ENCODE assay signal across 1 cellular context in the genomic region with DNA sequence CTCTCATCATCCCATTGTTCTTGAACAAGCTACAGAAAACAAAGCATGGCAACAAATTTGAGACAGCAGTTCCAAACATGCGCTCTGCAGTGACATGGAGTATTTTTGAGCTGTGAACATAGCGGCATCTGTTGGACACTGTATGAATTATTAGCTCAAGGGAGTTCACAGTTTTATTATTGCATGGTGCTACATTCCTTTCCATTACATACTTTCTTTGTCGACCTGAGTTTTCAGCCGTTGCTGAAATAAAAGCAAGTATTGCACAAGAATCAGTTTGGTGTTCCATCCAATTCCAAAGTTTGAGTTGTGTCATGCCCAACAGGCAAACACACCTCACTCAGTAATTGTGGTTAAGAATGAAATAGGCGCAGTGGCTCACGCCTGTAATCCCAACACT.
TF ChIP-seq lines count a peak whose summit lies in the region.

No MANE protein-coding gene starts in this region.

TF ChIP-seq in HEK293, 187 proteins besides CTCF, POLR2A, EP300 and RAD21 (continued from another document):
- TF ChIP-seq, protein P1, sequence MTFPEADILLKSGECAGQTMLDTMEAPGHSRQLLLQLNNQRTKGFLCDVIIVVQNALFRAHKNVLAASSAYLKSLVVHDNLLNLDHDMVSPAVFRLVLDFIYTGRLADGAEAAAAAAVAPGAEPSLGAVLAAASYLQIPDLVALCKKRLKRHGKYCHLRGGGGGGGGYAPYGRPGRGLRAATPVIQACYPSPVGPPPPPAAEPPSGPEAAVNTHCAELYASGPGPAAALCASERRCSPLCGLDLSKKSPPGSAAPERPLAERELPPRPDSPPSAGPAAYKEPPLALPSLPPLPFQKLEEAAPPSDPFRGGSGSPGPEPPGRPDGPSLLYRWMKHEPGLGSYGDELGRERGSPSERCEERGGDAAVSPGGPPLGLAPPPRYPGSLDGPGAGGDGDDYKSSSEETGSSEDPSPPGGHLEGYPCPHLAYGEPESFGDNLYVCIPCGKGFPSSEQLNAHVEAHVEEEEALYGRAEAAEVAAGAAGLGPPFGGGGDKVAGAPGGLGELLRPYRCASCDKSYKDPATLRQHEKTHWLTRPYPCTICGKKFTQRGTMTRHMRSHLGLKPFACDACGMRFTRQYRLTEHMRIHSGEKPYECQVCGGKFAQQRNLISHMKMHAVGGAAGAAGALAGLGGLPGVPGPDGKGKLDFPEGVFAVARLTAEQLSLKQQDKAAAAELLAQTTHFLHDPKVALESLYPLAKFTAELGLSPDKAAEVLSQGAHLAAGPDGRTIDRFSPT (tag by site-specific recombination; IDR thresholded peaks at IDR 0.05), result no peak
